20 cellular contexts compared by ENCODE assay signal in genomic region chr22:23831261-23831660, GRCh38. TPM values are rescaled to one million over a fixed set of nuclear protein-coding genes. Genes with fewer than 3 reads are reported as not detected.
"Had no signal": no experiment of that assay in that cellular context is flagged by ENCODE, and none has a peak within 500 bp of the region (broad histone marks: within the 10 kb centered on the region; RNA-seq: fewer than 3 reads in every experiment).

No MANE protein-coding gene starts in this region.

- ATAC-seq: foreskin keratinocyte; left colon; naive thymus-derived CD4-positive, alpha-beta T cell; T-helper 17 cell had no signal

- H3K79me2 ChIP-seq: parathyroid adenoma had no signal

- H3K27me3 ChIP-seq: brain microvascular endothelial cell, foreskin keratinocyte, stomach had no signal

- H3K9me3 ChIP-seq: stomach, thoracic aorta had no signal

- H3K4me1 ChIP-seq: parathyroid adenoma had no signal

- H3K4me3 Mint-ChIP-seq: activated CD4-positive, alpha-beta memory T cell treated with anti-CD3 and anti-CD28 coated beads, Interleukin-2, amount 10 ng/mL, durations not matched to agents 7 days and 5 days; activated naive CD8-positive, alpha-beta T cell; activated T-cell treated with anti-CD3 and anti-CD28 coated beads, Interleukin-2, amount 50 U/mL, for 24 hours; dendritic cell treated with granulocyte-macrophage colony-stimulating factor and Interleukin-4, amounts not matched to agents 40 ng/mL and 50 ng/mL, for 4 days; naive thymus-derived CD4-positive, alpha-beta T cell; T-helper 17 cell had no signal

- H3K9ac ChIP-seq: parathyroid adenoma had no signal

- H2AFZ ChIP-seq: parathyroid adenoma had no signal

- H3K9me3 Mint-ChIP-seq: activated CD4-positive, alpha-beta memory T cell treated with anti-CD3 and anti-CD28 coated beads, Interleukin-2, amount 10 ng/mL, durations not matched to agents 7 days and 5 days; activated T-cell treated with anti-CD3 and anti-CD28 coated beads, Interleukin-2, amount 50 U/mL, for 24 hours; dendritic cell treated with granulocyte-macrophage colony-stimulating factor and Interleukin-4, amounts not matched to agents 40 ng/mL and 50 ng/mL, for 4 days; naive thymus-derived CD4-positive, alpha-beta T cell had no signal

- DNase-seq: activated CD4-positive, alpha-beta memory T cell treated with anti-CD3 and anti-CD28 coated beads, Interleukin-2, amount 10 ng/mL, durations not matched to agents 7 days and 5 days; activated CD4-positive, alpha-beta T cell treated with anti-CD3 and anti-CD28 coated beads for 4 hours; activated gamma-delta T cell treated with Interleukin-2 at 50 U/mL for 16 hours; activated T-cell treated with anti-CD3 and anti-CD28 coated beads, Interleukin-2, amount 50 U/mL, for 24 hours; brain microvascular endothelial cell; cerebellar nuclear complex; effector memory CD4-positive, alpha-beta T cell; foreskin keratinocyte; left colon; mammary epithelial cell; naive thymus-derived CD4-positive, alpha-beta T cell; stimulated activated CD4-positive, alpha-beta T cell treated with anti-CD3 and anti-CD28 coated beads, Interleukin-4, amount 100 ng/mL, for 4 hours; stimulated activated CD8-positive, alpha-beta memory T cell treated with anti-CD3 and anti-CD28 coated beads, Interleukin-4, amount 100 ng/mL, for 48 hours; stomach; T-helper 17 cell had no signal

- H3K27ac ChIP-seq: brain microvascular endothelial cell, foreskin keratinocyte, parathyroid adenoma, stomach, thoracic aorta had no signal

- H3K4me3 ChIP-seq: skin epidermis, stomach, thoracic aorta had no signal

- H3K27ac Mint-ChIP-seq: activated CD4-positive, alpha-beta memory T cell treated with anti-CD3 and anti-CD28 coated beads, Interleukin-2, amount 10 ng/mL, durations not matched to agents 7 days and 5 days; activated naive CD8-positive, alpha-beta T cell; activated T-cell treated with anti-CD3 and anti-CD28 coated beads, Interleukin-2, amount 50 U/mL, for 24 hours; dendritic cell treated with granulocyte-macrophage colony-stimulating factor and Interleukin-4, amounts not matched to agents 40 ng/mL and 50 ng/mL, for 4 days had no signal

- H3K27me3 Mint-ChIP-seq: activated CD4-positive, alpha-beta memory T cell treated with anti-CD3 and anti-CD28 coated beads, Interleukin-2, amount 10 ng/mL, durations not matched to agents 7 days and 5 days; activated naive CD8-positive, alpha-beta T cell; activated T-cell treated with anti-CD3 and anti-CD28 coated beads, Interleukin-2, amount 50 U/mL, for 24 hours; dendritic cell treated with granulocyte-macrophage colony-stimulating factor and Interleukin-4, amounts not matched to agents 40 ng/mL and 50 ng/mL, for 4 days; naive thymus-derived CD4-positive, alpha-beta T cell; T-helper 17 cell had no signal

RNA-seq across cellular contexts. Expression of gene DERL3, which starts 7.5 kb away (rescaled TPM):
- total RNA-seq: mammary epithelial cell had no signal
- polyA plus RNA-seq: naive thymus-derived CD4-positive, alpha-beta T cell had no signal
